ENCODE assay signal across 8 cellular contexts in genomic region chr12:12899530-12900380, GRCh38. TPM values are rescaled to one million over a fixed set of nuclear protein-coding genes. Genes with fewer than 3 reads are reported as not detected.
DNase-seq lines count a peak whose midpoint lies in the region; ATAC-seq and TF ChIP-seq lines count a peak whose summit lies in the region.

No MANE protein-coding gene starts in this region.

- H4K12ac ChIP-seq in trophoblast cell (ENCODE audit: low read depth, low read length), result no peak overlapping the region

- peak overlapping the region; percentile 37 for H3K4ac ChIP-seq in trophoblast cell (ENCODE audit: low read depth, low read length)

- no peaks in the 10 kb centered on the region for H3K9me3 ChIP-seq in trophoblast cell (ENCODE audit: insufficient read depth, low read depth, low read length)

- in situ Hi-C loops in ACHN (cut with HindIII; ENCODE audit: low pct_ligation_motif_present, low pct_unique_long_range_greater_than_20kb, low sequenced_read_pairs), result loop anchor here (25.0 kb wide), 1 partner anchor 313 kb away; no protein-coding TSS in a partner anchor

- H3K36me3 Mint-ChIP-seq in MCF 10A (ENCODE audit: insufficient read depth, unreplicated experiment), result peaks cover 6% of the 10 kb centered on the region
- H3K36me3 Mint-ChIP-seq in naive thymus-derived CD8-positive, alpha-beta T cell, result no peaks in the 10 kb centered on the region

- H3K9ac ChIP-seq in trophoblast cell (ENCODE audit: low read length), result no peak overlapping the region

- CTCF ChIA-PET in MCF 10A (lab: Yijun Ruan, JAX), result interaction anchor here (0.5 to 2.9 kb wide), 12 partner anchors 8 to 298 kb away, joined by 3 to 22 read pairs (median 3); partner anchors contain the start of gene GPRC5A

- H3K36me3 ChIP-seq in trophoblast cell (ENCODE audit: control insufficient read depth in 1 of 2, insufficient read depth in 2 of 2, low read length in 2 of 2), result peaks cover 0 to 3% of the 10 kb centered on the region in 2 experiments

- intact Hi-C loops in MCF 10A (cut with micrococcal nuclease), result loop anchor here (5.0 kb wide), 2 partner anchors 182 to 203 kb away; partner anchors contain the start of genes CDKN1B and GSG1

- no peaks in the 10 kb centered on the region for H3K9me3 Mint-ChIP-seq in MCF 10A (ENCODE audit: unreplicated experiment)
- no peaks in the 10 kb centered on the region for H3K9me3 Mint-ChIP-seq in naive thymus-derived CD8-positive, alpha-beta T cell

- no CpG with 5 or more reads among the region's 10 CpGs for WGBS in trophoblast cell (ENCODE audit: extremely low coverage, insufficient coverage, insufficient read length)

- peaks cover 0 to 9% of the 10 kb centered on the region in 2 experiments for H3K4me1 ChIP-seq in trophoblast cell (ENCODE audit: control insufficient read depth in 1 of 2, insufficient read depth in 2 of 2, low read length in 2 of 2)

- peak overlapping the region; percentile 68 for H3K4me3 Mint-ChIP-seq in MCF 10A (ENCODE audit: unreplicated experiment)
- H3K4me3 Mint-ChIP-seq in naive thymus-derived CD8-positive, alpha-beta T cell, result no peak overlapping the region

- H3K18ac ChIP-seq in trophoblast cell (ENCODE audit: low read length), result no peak overlapping the region

- H4K8ac ChIP-seq in trophoblast cell (ENCODE audit: low read depth, low read length), result no peak overlapping the region

- H2BK120ac ChIP-seq in trophoblast cell (ENCODE audit: insufficient read depth, low read length, poor library complexity), result no peak overlapping the region

- peak overlapping the region; percentile 86 for H3K27ac Mint-ChIP-seq in MCF 10A (ENCODE audit: low read depth, unreplicated experiment)
- peak overlapping the region in 1 of 10 donors; percentile 9 for H3K27ac Mint-ChIP-seq in naive thymus-derived CD8-positive, alpha-beta T cell

- no peak overlapping the region for H3K23ac ChIP-seq in trophoblast cell (ENCODE audit: low read length)

- ATAC-seq in GM19043 (IDR thresholded peaks at IDR 0.05; ENCODE audit: low read depth, unreplicated experiment) (peak; percentile 72), HG03565 (IDR thresholded peaks at IDR 0.05; ENCODE audit: unreplicated experiment) (peak; percentile 95)
- no peak for ATAC-seq in naive thymus-derived CD8-positive, alpha-beta T cell

- POLR2A ChIA-PET in MCF 10A (lab: Yijun Ruan, JAX), result interaction anchor here (0.6 to 5.3 kb wide), 21 partner anchors 8 to 657 kb away, joined by 3 to 81 read pairs (median 4); partner anchors contain the start of genes DDX47 and GPRC5A
- POLR2A ChIA-PET in naive thymus-derived CD8-positive, alpha-beta T cell (lab: Charles Lee), result no interaction called here

- H3K14ac ChIP-seq in trophoblast cell (ENCODE audit: low read length), result no peak overlapping the region

- no peak overlapping the region for H2BK5ac ChIP-seq in trophoblast cell (ENCODE audit: low read depth, low read length, poor library complexity)

- peaks cover 2% of the 10 kb centered on the region for H3K79me2 ChIP-seq in trophoblast cell (ENCODE audit: control insufficient read depth, insufficient read depth, low read length, poor library complexity)

- H3K27me3 Mint-ChIP-seq in MCF 10A (ENCODE audit: insufficient read depth, unreplicated experiment), result no peaks in the 10 kb centered on the region
- H3K27me3 Mint-ChIP-seq in naive thymus-derived CD8-positive, alpha-beta T cell, result peaks cover 0 to 9% (median 5%) of the 10 kb centered on the region in 5 donors

- no peak overlapping the region for H2BK12ac ChIP-seq in trophoblast cell (ENCODE audit: low read length)

- H3K27ac ChIP-seq in trophoblast cell (ENCODE audit: low read depth, low read length), result no peak overlapping the region

- no peak for TF ChIP-seq CTCF in MCF 10A (IDR thresholded peaks at IDR 0.05; ENCODE audit: unreplicated experiment)

- H3K27me3 ChIP-seq in trophoblast cell (ENCODE audit: insufficient read depth, low read length), result no peaks in the 10 kb centered on the region

- no peak overlapping the region for H2AFZ ChIP-seq in trophoblast cell (ENCODE audit: insufficient read depth, low read length, poor library complexity)

- no peak overlapping the region for H4K91ac ChIP-seq in trophoblast cell (ENCODE audit: low read depth, low read length)

- DNase-seq in ACHN, result peak; percentile 94
- DNase-seq in MCF 10A (ENCODE audit: unreplicated experiment), result peak; percentile 93
- DNase-seq in trophoblast cell, result peak in 1 of 2 donors; percentile 64
- no peak for DNase-seq in naive thymus-derived CD8-positive, alpha-beta T cell
- DNase-seq in MV-4-11 (lab: John Stamatoyannopoulos, UW), result no peak
- DNase-seq in epidermal melanocyte (ENCODE audit: insufficient read length, low spot score), result no peak

- H2AK5ac ChIP-seq in trophoblast cell (ENCODE audit: low read length), result no peak overlapping the region

- no peak overlapping the region for H3K4me3 ChIP-seq in trophoblast cell (ENCODE audit: low read depth, low read length)

- H3K4me2 ChIP-seq in trophoblast cell (ENCODE audit: low read length), result no peak overlapping the region

- H3K79me1 ChIP-seq in trophoblast cell (ENCODE audit: low read length), result no peaks in the 10 kb centered on the region

- peaks cover 50% of the 10 kb centered on the region for H3K4me1 Mint-ChIP-seq in MCF 10A (ENCODE audit: insufficient read depth, unreplicated experiment)
- H3K4me1 Mint-ChIP-seq in naive thymus-derived CD8-positive, alpha-beta T cell, result peaks cover 0 to 5% (median 0%) of the 10 kb centered on the region in 4 donors

- BruUV-seq in MCF 10A (replicated peaks; lab: Mats Ljungman, UMichigan), result TSS peak; percentile 14

RNA-seq across cellular contexts. Expression of gene GPRC5A, which starts 8.4 kb away (rescaled TPM):
- 24.1 and 42.1 TPM in 2 replicates for total RNA-seq in MCF 10A (2022)
- polyA plus RNA-seq in trophoblast cell (2013), result 44.7 and 55.0 TPM in 2 replicates
- total RNA-seq in naive thymus-derived CD8-positive, alpha-beta T cell, result not detected
- not detected for polyA plus RNA-seq in naive thymus-derived CD8-positive, alpha-beta T cell

RNA-seq across cellular contexts. Expression of gene GPRC5D, which starts 52.2 kb away (rescaled TPM):
- total RNA-seq in MCF 10A (2022), result not detected in 2 replicates
- not detected in 2 replicates for polyA plus RNA-seq in trophoblast cell (2013)
- not detected for total RNA-seq in naive thymus-derived CD8-positive, alpha-beta T cell
- polyA plus RNA-seq in naive thymus-derived CD8-positive, alpha-beta T cell, result under 1 TPM in 1 of 3 donors, not detected in 2; 0.43 TPM

Comparison
In these comparisons a context has a peak if more than half of its experiments do, and no peak if none do; other contexts are left out.
1. DNase-seq: peak in ACHN (single experiment) and MCF 10A (single experiment); none in naive thymus-derived CD8-positive, alpha-beta T cell (0 of 10), MV-4-11 (single experiment) and epidermal melanocyte (single experiment).
2. ATAC-seq: peak in GM19043 (single experiment) and HG03565 (single experiment); none in naive thymus-derived CD8-positive, alpha-beta T cell (0 of 2).
3. RNA of gene GPRC5A, which starts 8.4 kb away (total RNA-seq): 24.1 to 42.1 TPM in MCF 10A; not detected in naive thymus-derived CD8-positive, alpha-beta T cell; every median in the first group is over 10 times any median in the second.